ENCODE assay signal across 1 cellular context in genomic region chr2:178072383-178073301, GRCh38.
TF ChIP-seq lines count a peak whose summit lies in the region.

PDE11A (minus strand) TSS chr2:178072777; CDS start chr2:178072437, 340 bp downstream.

TF ChIP-seq in K562, 482 proteins besides CTCF, POLR2A, EP300 and RAD21 (continued from another document and continues in another):
- TF ChIP-seq ZNF592 (IDR thresholded peaks at IDR 0.05), result peak; percentile 47; the same call in 1 of the 2 replicates
- TF ChIP-seq MEF2D (tag; conservative IDR thresholded peaks at IDR 0.05; ENCODE audit: low read depth), result 0 out of 2 replicates have a peak, but pooled peaks have one; percentile 21
- no peak for TF ChIP-seq ARID3B (CRISPR knock-in tag; IDR thresholded peaks at IDR 0.05; ENCODE audit: borderline replicate concordance)
- TF ChIP-seq NFRKB (IDR thresholded peaks at IDR 0.05; ENCODE audit: low read depth), result 0 out of 2 replicates have a peak, but pooled peaks have one; percentile 29
- 0 out of 2 replicates have a peak, but pooled peaks have one; percentile 11 for TF ChIP-seq SPI1 (IDR thresholded peaks at IDR 0.05; ENCODE audit: borderline replicate concordance, low read depth, low read length)
- no peak for TF ChIP-seq MCM2 (IDR thresholded peaks at IDR 0.05; ENCODE audit: low read depth)
- no peak for TF ChIP-seq FOXA3 (CRISPR knock-in tag; conservative IDR thresholded peaks at IDR 0.05 in 1 of 2, IDR thresholded peaks at IDR 0.05 in 1 of 2)
- TF ChIP-seq CBX3 (IDR thresholded peaks at IDR 0.05; ENCODE audit: borderline replicate concordance in 1 of 2, low read length in 2 of 2), result peak in 1 of 2 experiments; percentile 95; a peak in 1 of 3 replicates
- TF ChIP-seq VEZF1 (CRISPR knock-in tag; IDR thresholded peaks at IDR 0.05), result peak; percentile 46; the same call in 1 of the 2 replicates
- peak; percentile 17; the same call in 1 of the 2 replicates for TF ChIP-seq TARDBP (IDR thresholded peaks at IDR 0.05)
- no peak for TF ChIP-seq KDM2B (CRISPR knock-in tag; IDR thresholded peaks at IDR 0.05)
- peak; percentile 55; the same call in 1 of the 2 replicates for TF ChIP-seq HINFP (tag; conservative IDR thresholded peaks at IDR 0.05; ENCODE audit: low read depth)
- peak; percentile 8; the same call in 1 of the 2 replicates for TF ChIP-seq BHLHE40 (IDR thresholded peaks at IDR 0.05; ENCODE audit: low read length)
- peak; percentile 41; the same call in 1 of the 2 replicates for TF ChIP-seq KLF1 (tag; IDR thresholded peaks at IDR 0.05)
- no peak for TF ChIP-seq PREB (CRISPR knock-in tag; IDR thresholded peaks at IDR 0.05)
- no peak for TF ChIP-seq SREBF2 (CRISPR knock-in tag; IDR thresholded peaks at IDR 0.05)
- TF ChIP-seq TFAP4 (CRISPR knock-in tag; IDR thresholded peaks at IDR 0.05; ENCODE audit: borderline replicate concordance), result peak; percentile 86
- peak; percentile 86 for TF ChIP-seq GABPB1 (CRISPR knock-in tag; IDR thresholded peaks at IDR 0.05)
- no peak for TF ChIP-seq EWSR1 (IDR thresholded peaks at IDR 0.05; ENCODE audit: borderline replicate concordance, low read depth, partially characterized antibody)
- peak; percentile 68 for TF ChIP-seq MAX (CRISPR knock-in tag; IDR thresholded peaks at IDR 0.05)
- no peak for TF ChIP-seq CSDE1 (IDR thresholded peaks at IDR 0.05)
- no peak for TF ChIP-seq E2F4 (CRISPR knock-in tag; IDR thresholded peaks at IDR 0.05; ENCODE audit: low read depth)
- TF ChIP-seq ZNF263 (CRISPR knock-in tag; IDR thresholded peaks at IDR 0.05; ENCODE audit: borderline replicate concordance), result 0 out of 2 replicates have a peak, but pooled peaks have one; percentile 30
- no peak for TF ChIP-seq CEBPB (tag; IDR thresholded peaks at IDR 0.05)
- TF ChIP-seq ZBTB2 (IDR thresholded peaks at IDR 0.05), result no peak; the same call in 1 of the 2 replicates
- peak; percentile 89; the same call in 1 of the 2 replicates for TF ChIP-seq ZNF511 (CRISPR knock-in tag; IDR thresholded peaks at IDR 0.05)
- 0 out of 2 replicates have a peak, but pooled peaks have one; percentile 19 for TF ChIP-seq MECOM (CRISPR knock-in tag; IDR thresholded peaks at IDR 0.05)
- no peak for TF ChIP-seq RBM17 (IDR thresholded peaks at IDR 0.05; ENCODE audit: borderline replicate concordance, low read depth, low read length)
- peak; percentile 58 to 64 for TF ChIP-seq NRF1 (conservative IDR thresholded peaks at IDR 0.05 in 1 of 2, IDR thresholded peaks at IDR 0.05 in 1 of 2)
- peak; percentile 75; the same call in 1 of the 2 replicates for TF ChIP-seq BCOR (IDR thresholded peaks at IDR 0.05)
- TF ChIP-seq SMARCA4 (IDR thresholded peaks at IDR 0.05), result peak; percentile 54; the same call in 1 of the 2 replicates
- TF ChIP-seq ZBTB12 (CRISPR knock-in tag; IDR thresholded peaks at IDR 0.05), result no peak
- no peak for TF ChIP-seq BCL6 (CRISPR knock-in tag; IDR thresholded peaks at IDR 0.05)
- TF ChIP-seq CTBP1 (IDR thresholded peaks at IDR 0.05; ENCODE audit: borderline replicate concordance), result peak; percentile 94
- no peak for TF ChIP-seq POU5F1 (IDR thresholded peaks at IDR 0.05; ENCODE audit: borderline replicate concordance, low read depth, low read length, partially characterized antibody)
- TF ChIP-seq L3MBTL2 (IDR thresholded peaks at IDR 0.05), result peak; percentile 69
- peak in 1 of 2 experiments; percentile 39; a peak in 1 of 4 replicates for TF ChIP-seq SIN3A (IDR thresholded peaks at IDR 0.05; ENCODE audit: borderline replicate concordance in 2 of 2, control insufficient read depth in 1 of 2, low read depth in 2 of 2, low read length in 2 of 2)
- TF ChIP-seq ZSCAN32 (CRISPR knock-in tag; IDR thresholded peaks at IDR 0.05), result no peak
- no peak for TF ChIP-seq ERF (CRISPR knock-in tag; IDR thresholded peaks at IDR 0.05)
- TF ChIP-seq ZMIZ1 (IDR thresholded peaks at IDR 0.05; ENCODE audit: low read depth in 2 of 2, low read length in 2 of 2), result 0 out of 4 replicates have a peak, but pooled peaks of 1 of the 2 experiments have one; percentile 41
- TF ChIP-seq KAT7 (CRISPR knock-in tag; IDR thresholded peaks at IDR 0.05; ENCODE audit: borderline replicate concordance), result peak; percentile 97
